ENCODE assay signal across 22 cellular contexts in genomic region chr12:130394906-130395305, GRCh38. TPM values are rescaled to one million over a fixed set of nuclear protein-coding genes. Genes with fewer than 3 reads are reported as not detected.
"Had no signal": no experiment of that assay in that cellular context is flagged by ENCODE, and none has a peak within 500 bp of the region (broad histone marks: within the 10 kb centered on the region; RNA-seq: fewer than 3 reads in every experiment).

No MANE protein-coding gene starts in this region.

- H3K36me3 Mint-ChIP-seq: brain had no signal

- ATAC-seq: activated naive CD8-positive, alpha-beta T cell treated with anti-CD3 and anti-CD28 coated beads, Interleukin-2, amount 50 U/mL, for 24 hours; foreskin keratinocyte; left lobe of liver; right lobe of liver; stimulated activated naive CD8-positive, alpha-beta T cell treated with anti-CD3 and anti-CD28 coated beads, Interleukin-15, amount 100 ng/mL, for 72 hours had no signal

- DNase-seq: activated CD4-positive, alpha-beta T cell treated with anti-CD3 and anti-CD28 coated beads, Interleukin-2, amount 50 U/mL, for 48 hours; activated naive CD4-positive, alpha-beta T cell; activated naive CD8-positive, alpha-beta T cell treated with anti-CD3 and anti-CD28 coated beads, Interleukin-2, amount 50 U/mL, for 24 hours; anterior cingulate cortex; caudate nucleus; foreskin keratinocyte; midbrain; ovary; right lobe of liver; small intestine; stimulated activated CD4-positive, alpha-beta T cell treated with anti-CD3 and anti-CD28 coated beads, Interleukin-4, amount 100 ng/mL, for 1 hour; stimulated activated naive CD8-positive, alpha-beta T cell treated with anti-CD3 and anti-CD28 coated beads, Interleukin-15, amount 100 ng/mL, for 72 hours; trophoblast cell had no signal

- H3K27ac ChIP-seq: epithelial cell of prostate, foreskin keratinocyte, hepatocyte, ovary, right lobe of liver, suprapubic skin, vagina had no signal

- H3K4me3 ChIP-seq: hepatocyte, ovary, right lobe of liver, suprapubic skin, vagina had no signal

- H3K79me2 ChIP-seq: hepatocyte had no signal

- H3K27me3 Mint-ChIP-seq: brain had no signal

- H3K4me2 ChIP-seq: hepatocyte had no signal

- H3K36me3 ChIP-seq: ovary, right lobe of liver, suprapubic skin, vagina had no signal

- H3K4me1 Mint-ChIP-seq: activated naive CD8-positive, alpha-beta T cell treated with anti-CD3 and anti-CD28 coated beads, Interleukin-2, amount 50 U/mL, for 24 hours had no signal

- H2AFZ ChIP-seq: hepatocyte had no signal

- H3K4me3 Mint-ChIP-seq: activated naive CD8-positive, alpha-beta T cell treated with anti-CD3 and anti-CD28 coated beads, Interleukin-2, amount 50 U/mL, for 24 hours; brain; stimulated activated naive CD8-positive, alpha-beta T cell treated with anti-CD3 and anti-CD28 coated beads, Interleukin-15, amount 100 ng/mL, for 72 hours had no signal

- H3K27me3 ChIP-seq: foreskin keratinocyte, hepatocyte, ovary, right lobe of liver, suprapubic skin, vagina had no signal

- H3K4me1 ChIP-seq: foreskin keratinocyte, right lobe of liver, suprapubic skin, vagina had no signal

- H3K27ac Mint-ChIP-seq: activated naive CD8-positive, alpha-beta T cell treated with anti-CD3 and anti-CD28 coated beads, Interleukin-2, amount 50 U/mL, for 24 hours; stimulated activated naive CD8-positive, alpha-beta T cell treated with anti-CD3 and anti-CD28 coated beads, Interleukin-15, amount 100 ng/mL, for 72 hours had no signal

- FAIRE-seq: keratinocyte, small intestine had no signal

- H3K9me3 ChIP-seq: ovary, right lobe of liver, suprapubic skin, vagina had no signal

RNA-seq across cellular contexts. Expression of gene PIWIL1, which starts 57.2 kb away (rescaled TPM):
- total RNA-seq: fibroblast of lung, hepatocyte, left lobe of liver, lung microvascular endothelial cell, right lobe of liver, suprapubic skin, vagina had no signal
- polyA plus RNA-seq: fibroblast of lung, hepatocyte, small intestine had no signal
